Comparison of ENCODE assay signal across 1 cellular context in genomic region chr11:65134240-65134951, GRCh38.
A peak's percentile ranks its signal among the peaks of the same experiment; 100 is the strongest.
TF ChIP-seq lines count a peak whose summit lies in the region.

SYVN1 (minus strand) TSS chr11:65134519; CDS start chr11:65133601, 918 bp downstream.

TF ChIP-seq in HepG2, 621 proteins besides CTCF, POLR2A, EP300 and RAD21 (continued from another document):
- TF ChIP-seq RBM22 (optimal IDR thresholded peaks at IDR 0.05; ENCODE audit: low read length) (no peak), ZNF616 (CRISPR knock-in tag; IDR thresholded peaks at IDR 0.05; ENCODE audit: low read depth) (no peak), ARHGAP35 (CRISPR knock-in tag; IDR thresholded peaks at IDR 0.05; ENCODE audit: borderline replicate concordance) (peak; percentile 73; the same call in 1 of the 2 replicates), RXRB (CRISPR knock-in tag; IDR thresholded peaks at IDR 0.05; ENCODE audit: borderline replicate concordance) (no peak; the same call in 1 of the 2 replicates), ZNF3 (CRISPR knock-in tag; IDR thresholded peaks at IDR 0.05) (no peak), GABPB1 (CRISPR knock-in tag; IDR thresholded peaks at IDR 0.05) (peak; percentile 98), ATF5 (CRISPR knock-in tag; IDR thresholded peaks at IDR 0.05; ENCODE audit: low read depth) (0 out of 2 replicates have a peak, but pooled peaks have one; percentile 28), ZNF333 (CRISPR knock-in tag; IDR thresholded peaks at IDR 0.05; ENCODE audit: borderline replicate concordance) (peak; percentile 87), SALL2 (CRISPR knock-in tag; IDR thresholded peaks at IDR 0.05) (peak; percentile 67), ZNF782 (CRISPR knock-in tag; IDR thresholded peaks at IDR 0.05; ENCODE audit: borderline replicate concordance) (peak; percentile 61; the same call in 1 of the 2 replicates), ZNF746 (CRISPR knock-in tag; IDR thresholded peaks at IDR 0.05) (no peak)
